ENCODE assay signal across 13 cellular contexts in genomic region chr7:134520130-134520529, GRCh38. TPM values are rescaled to one million over a fixed set of nuclear protein-coding genes. Genes with fewer than 3 reads are reported as not detected.
DNase-seq lines count a peak whose midpoint lies in the region; ATAC-seq and TF ChIP-seq lines count a peak whose summit lies in the region.
"Had no signal": no experiment of that assay in that cellular context is flagged by ENCODE, and none has a peak within 500 bp of the region (broad histone marks: within the 10 kb centered on the region; RNA-seq: fewer than 3 reads in every experiment).

No MANE protein-coding gene starts in this region.

- H3K4me1 ChIP-seq in mammary epithelial cell (ENCODE audit: insufficient read depth, low read length) = peaks cover 21% of the 10 kb centered on the region
- no peaks in the 10 kb centered on the region for H3K4me1 ChIP-seq in right lobe of liver

- H3K36me3 ChIP-seq in mammary epithelial cell (ENCODE audit: insufficient read depth, low read length) (no peaks in the 10 kb centered on the region), right lobe of liver (no peaks in the 10 kb centered on the region)

- in situ Hi-C loops in mammary epithelial cell (cut with MboI; ENCODE audit: low sequenced_read_pairs in 2 of 2) = no loop called here

- TF ChIP-seq CTCF in AG09309 (IDR thresholded peaks at IDR 0.05; ENCODE audit: control insufficient read depth, insufficient read depth, low read depth, low read length, missing control alignments) (peak; percentile 27), mammary epithelial cell (conservative IDR thresholded peaks at IDR 0.05 in 1 of 2, IDR thresholded peaks at IDR 0.05 in 1 of 2; ENCODE audit: extremely low read depth in 1 of 2, insufficient read depth in 1 of 2, low read depth in 1 of 2, low read length in 2 of 2) (peak; percentile 2 to 30), right lobe of liver (IDR thresholded peaks at IDR 0.05) (peak; percentile 12 to 40 (median 14))

- no peak overlapping the region for H3K27ac ChIP-seq in mammary epithelial cell (ENCODE audit: insufficient read depth, low read depth, low read length)
- no peak overlapping the region for H3K27ac ChIP-seq in right lobe of liver

- H3K9ac ChIP-seq in mammary epithelial cell (ENCODE audit: insufficient read depth, low read length) = no peak overlapping the region

- H3K27me3 ChIP-seq in mammary epithelial cell (ENCODE audit: insufficient read depth, low read length) (no peaks in the 10 kb centered on the region), right lobe of liver (no peaks in the 10 kb centered on the region)

- no peaks in the 10 kb centered on the region for H4K20me1 ChIP-seq in mammary epithelial cell (ENCODE audit: insufficient read depth, low read length)

- H2AFZ ChIP-seq in mammary epithelial cell (ENCODE audit: low read depth, low read length) = no peak overlapping the region

- H3K9me3 ChIP-seq in mammary epithelial cell (replicated peaks; ENCODE audit: insufficient read depth, low read length) (no peaks in the 10 kb centered on the region), right lobe of liver (no peaks in the 10 kb centered on the region)

- H3K4me3 ChIP-seq in AG09309 (ENCODE audit: control insufficient read depth, low read depth, low read length) (no peak overlapping the region), mammary epithelial cell (replicated peaks in 1 of 3; ENCODE audit: insufficient read depth in 1 of 3, low read depth in 2 of 3, low read length in 3 of 3) (no peak overlapping the region), right lobe of liver (no peak overlapping the region)

- no peak overlapping the region for H3K4me2 ChIP-seq in mammary epithelial cell (ENCODE audit: insufficient read depth, low read depth, low read length)

- intact Hi-C loops in mammary epithelial cell (cut with micrococcal nuclease) = loop anchor here (1.0 kb wide), 2 partner anchors 27 to 86 kb away; no protein-coding TSS in a partner anchor
- intact Hi-C loops in right lobe of liver (cut with DNase I) = no loop called here

- peak in 2 of 4 donors; percentile 37 to 40 for ATAC-seq in right lobe of liver
- ATAC-seq in HG03378 (IDR thresholded peaks at IDR 0.05; ENCODE audit: unreplicated experiment) = no peak
- ATAC-seq: activated T-cell treated with anti-CD3 and anti-CD28 coated beads, Interleukin-2, amount 50 U/mL, for 72 hours had no signal

- dilution Hi-C loops in mammary epithelial cell (cut with HindIII; ENCODE audit: low sequenced_read_pairs) = no loop called here

- 72% methylated on average over 4 of the region's 4 CpGs for WGBS in mammary epithelial cell (ENCODE audit: low coverage, missing lambda C conversion rate)
- 57% methylated on average over 4 of the region's 4 CpGs for WGBS in right lobe of liver (ENCODE audit: insufficient coverage, low coverage, low lambda C conversion rate, missing lambda C conversion rate)

- no peak for TF ChIP-seq POLR2A in right lobe of liver (IDR thresholded peaks at IDR 0.05)

- CTCF ChIA-PET in mammary epithelial cell (lab: Charles Lee; ENCODE audit: low non-redundant PET) = interaction anchor here (0.7 kb wide), 1 partner anchor 26 kb away, joined by 8 read pairs; no protein-coding TSS in a partner anchor

- no peak for DNase-seq in AG09309 (ENCODE audit: low read depth)
- DNase-seq in Kasumi-1 (lab: John Stamatoyannopoulos, UW) = peak; percentile 23 to 24
- DNase-seq in mammary epithelial cell = no peak
- DNase-seq in right lobe of liver = no peak
- DNase-seq in NCI-H345 treated with DMSO at 0.1 percent for 48 hours (lab: John Stamatoyannopoulos, UW; ENCODE audit: unreplicated experiment) = no peak
- no peak for DNase-seq in stimulated activated naive CD4-positive, alpha-beta T cell (lab: John Stamatoyannopoulos, UW)
- DNase-seq in iPS-NIHi11 (ENCODE audit: low spot score) = no peak
- DNase-seq: activated B cell treated with CpG ODN at 0.5 μM for 24 hours; activated T-cell treated with anti-CD3 and anti-CD28 coated beads, Interleukin-2, amount 50 U/mL, for 72 hours; anterior cingulate cortex; CD8-positive, alpha-beta memory T cell; NCI-H1092 treated with DMSO at 0.1 percent for 48 hours had no signal

- no peaks in the 10 kb centered on the region for H3K79me2 ChIP-seq in mammary epithelial cell (ENCODE audit: insufficient read depth, low read length)

- no TSS peak for BruUV-seq in mammary epithelial cell (replicated peaks; lab: Mats Ljungman, UMichigan)

RNA-seq across cellular contexts. Expression of gene AKR1B10, which starts 7.2 kb away (rescaled TPM):
- 1 to 10 TPM; 1.0 to 1.7 TPM for total RNA-seq in mammary epithelial cell
- polyA plus RNA-seq in mammary epithelial cell = 4.7 TPM
- polyA minus RNA-seq in mammary epithelial cell = 0.83 TPM
- total RNA-seq in right lobe of liver = 100 to 1,000 TPM in 3 of 6 experiments, 10 to 100 TPM in 1, 1 to 10 TPM in 2; 1.8 to 673 (median 306) TPM
- total RNA-seq: activated B cell treated with CpG ODN at 0.5 μM for 24 hours; activated T-cell treated with anti-CD3 and anti-CD28 coated beads, Interleukin-2, amount 50 U/mL, for 72 hours; CD8-positive, alpha-beta memory T cell had no signal
- polyA plus RNA-seq: CD8-positive, alpha-beta memory T cell had no signal

RNA-seq across cellular contexts. Expression of gene AKR1B15, which starts 28.8 kb away (rescaled TPM):
- total RNA-seq in mammary epithelial cell (not detected), right lobe of liver (10 to 100 TPM in 1 of 6 experiments, 1 to 10 TPM in 3, not detected in 2; 1.8 to 40.4 (median 2.4) TPM)
- not detected for polyA plus RNA-seq in mammary epithelial cell
- polyA minus RNA-seq in mammary epithelial cell = not detected
- total RNA-seq: activated B cell treated with CpG ODN at 0.5 μM for 24 hours; activated T-cell treated with anti-CD3 and anti-CD28 coated beads, Interleukin-2, amount 50 U/mL, for 72 hours; CD8-positive, alpha-beta memory T cell had no signal
- polyA plus RNA-seq: CD8-positive, alpha-beta memory T cell had no signal

Comparison
In these comparisons a context has a peak if more than half of its experiments do, and no peak if none do; other contexts are left out.
1. DNase-seq: peak in Kasumi-1 (2 of 2); none in AG09309 (single experiment), mammary epithelial cell (single experiment), right lobe of liver (0 of 3), NCI-H345 treated with DMSO at 0.1 percent for 48 hours (single experiment), stimulated activated naive CD4-positive, alpha-beta T cell (0 of 6) and iPS-NIHi11 (single experiment).
2. Peak in every context shown above with its lines, with median percentiles within 50 percentile points of each other: CTCF ChIP-seq.